In the genomic region with DNA sequence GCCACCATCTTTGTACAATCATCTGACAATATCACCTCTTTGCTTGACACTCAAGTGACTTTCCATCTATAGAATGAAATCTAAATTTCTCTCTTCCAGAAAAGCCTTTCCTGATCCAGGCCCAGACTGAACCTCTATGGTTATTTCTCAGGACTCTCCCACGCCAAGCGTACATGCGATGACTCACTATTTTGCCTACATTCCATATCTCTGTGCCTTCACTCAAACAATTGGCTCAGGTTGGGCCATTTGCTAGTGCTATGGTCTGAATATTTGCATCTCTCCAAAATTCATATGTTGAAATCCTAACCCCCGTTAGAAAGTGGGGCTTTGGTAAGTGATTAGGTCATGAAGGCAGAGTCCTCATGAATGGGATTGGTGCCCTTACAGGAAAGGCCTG, we compare ENCODE assay signal across 17 cellular contexts. TPM values are rescaled to one million over a fixed set of nuclear protein-coding genes. Genes with fewer than 3 reads are reported as not detected.
"Had no signal": no experiment of that assay in that cellular context is flagged by ENCODE, and none has a peak within 500 bp of the region (broad histone marks: within the 10 kb centered on the region; RNA-seq: fewer than 3 reads in every experiment).

No MANE protein-coding gene starts in this region.

- H3K9ac ChIP-seq: neural progenitor cell had no signal

- H3K4me2 ChIP-seq: neural progenitor cell had no signal

- H3K9me3 ChIP-seq: gastroesophageal sphincter, heart right ventricle, ovary, thyroid gland had no signal

- H3K4me1 ChIP-seq: gastroesophageal sphincter, neural progenitor cell, thyroid gland had no signal

- H3K4me3 ChIP-seq: gastroesophageal sphincter, heart right ventricle, lung, neural progenitor cell, ovary, thyroid gland had no signal

- H3K36me3 ChIP-seq: ovary had no signal

- H3K27me3 ChIP-seq: gastroesophageal sphincter, heart right ventricle, neural progenitor cell, ovary, thyroid gland had no signal

- H2AFZ ChIP-seq: neural progenitor cell had no signal

- ATAC-seq: activated CD4-positive, CD25-positive, alpha-beta regulatory T cell treated with anti-CD3 and anti-CD28 coated beads, Interleukin-2, amount 50 U/mL, for 24 hours; activated naive CD8-positive, alpha-beta T cell treated with anti-CD3 and anti-CD28 coated beads, Interleukin-2, amount 50 U/mL, for 24 hours; gastroesophageal sphincter; heart right ventricle; T-cell had no signal

- DNase-seq: activated naive CD4-positive, alpha-beta T cell treated with Interleukin-2 at 50 U/mL for 16 hours; activated naive CD8-positive, alpha-beta T cell treated with anti-CD3 and anti-CD28 coated beads, Interleukin-2, amount 50 U/mL, for 24 hours; cortex of kidney; effector CD8-positive, alpha-beta T cell; heart right ventricle; naive B cell; ovary; stimulated activated CD4-positive, alpha-beta T cell treated with anti-CD3 and anti-CD28 coated beads, Interleukin-12 subunit alpha, Interleukin-12 subunit beta, amount 100 ng/mL, for 4 hours; stimulated activated CD4-positive, alpha-beta T cell treated with anti-CD3 and anti-CD28 coated beads, Interleukin-2, amount 100 ng/mL, for 24 hours; T-cell; T-helper 9 cell; thyroid gland had no signal

- H3K27ac ChIP-seq: gastroesophageal sphincter, heart right ventricle, neural progenitor cell, ovary, thyroid gland had no signal

RNA-seq across cellular contexts. Expression of a gene that starts 43.9 kb away (rescaled TPM):
- total RNA-seq: activated CD8-positive, alpha-beta memory T cell treated with anti-CD3 and anti-CD28 coated beads for 36 hours had no signal
